ENCODE assay signal across 7 cellular contexts in the genomic region with DNA sequence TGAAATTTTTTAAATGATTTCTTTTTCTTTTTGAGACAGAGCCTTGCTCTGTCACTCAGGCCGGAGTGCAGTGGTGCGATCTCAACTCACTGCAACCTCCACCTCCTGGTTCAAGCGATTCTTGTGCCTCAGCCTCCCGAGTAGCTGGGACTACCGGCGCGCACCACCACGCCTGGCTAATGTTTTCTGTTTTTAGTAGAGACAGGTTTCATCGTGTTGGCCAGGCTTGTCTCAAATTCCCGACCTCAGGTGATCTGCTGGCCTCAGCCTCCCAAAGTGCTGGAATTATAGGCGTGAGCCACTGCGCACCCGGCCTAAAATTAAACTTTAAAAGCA. TPM values are rescaled to one million over a fixed set of nuclear protein-coding genes. Genes with fewer than 3 reads are reported as not detected.
DNase-seq lines count a peak whose midpoint lies in the region; ATAC-seq and TF ChIP-seq lines count a peak whose summit lies in the region.
"Not testable (repeated sequence)": the region's sequence is repeated elsewhere in the genome, so short reads cannot be mapped to it uniquely, and the experiment has no call there.

No MANE protein-coding gene starts in this region.

- H2BK120ac ChIP-seq in mesendoderm (ENCODE audit: low read depth, low read length): not testable (repeated sequence)

- H3K18ac ChIP-seq in mesendoderm (ENCODE audit: low read length): not testable (repeated sequence)

- H2BK15ac ChIP-seq in mesendoderm (replicated peaks; ENCODE audit: low read depth): not testable (repeated sequence)

- not testable (repeated sequence) for H3K23ac ChIP-seq in mesendoderm (ENCODE audit: low read length)

- peak overlapping the region; percentile 73 for H3K27ac Mint-ChIP-seq in activated CD8-positive, alpha-beta T cell treated with anti-CD3 and anti-CD28 coated beads, Interleukin-2, amount 10 ng/mL, durations not matched to agents 7 days and 5 days

- H3K9me3 ChIP-seq in OCI-LY1 (ENCODE audit: low read length): not testable (repeated sequence)

- peaks cover 65% of the 10 kb centered on the region for H3K4me1 Mint-ChIP-seq in activated CD8-positive, alpha-beta T cell treated with anti-CD3 and anti-CD28 coated beads, Interleukin-2, amount 10 ng/mL, durations not matched to agents 7 days and 5 days (ENCODE audit: low read depth)

- not testable (repeated sequence) for H2AK5ac ChIP-seq in mesendoderm (ENCODE audit: low read length)

- H3K9me2 ChIP-seq in OCI-LY1 (ENCODE audit: low read depth, low read length): not testable (repeated sequence)

- TF ChIP-seq CTCF in GM12865 (IDR thresholded peaks at IDR 0.05; ENCODE audit: insufficient read depth, low read depth, low read length, missing control alignments); OCI-LY1 (IDR thresholded peaks at IDR 0.05; ENCODE audit: low read length); cardiac fibroblast (IDR thresholded peaks at IDR 0.05; ENCODE audit: low read depth, low read length); foreskin fibroblast (IDR thresholded peaks at IDR 0.05; ENCODE audit: low read depth, low read length); retinal pigment epithelial cell (conservative IDR thresholded peaks at IDR 0.05; ENCODE audit: low read depth, low read length): not testable (repeated sequence)

- H3K4me2 ChIP-seq in OCI-LY1 (ENCODE audit: low read length): peak overlapping the region; percentile 84
- H3K4me2 ChIP-seq in mesendoderm (ENCODE audit: low read length): not testable (repeated sequence)

- POLR2A ChIA-PET in activated CD8-positive, alpha-beta T cell treated with anti-CD3 and anti-CD28 coated beads, Interleukin-2, amount 10 ng/mL, durations not matched to agents 7 days and 5 days (lab: Charles Lee): interaction anchor here (0.7 to 1.1 kb wide), 3 partner anchors 63 to 427 kb away, joined by 3 read pairs; a partner anchor contains a TSS

- H2BK5ac ChIP-seq in mesendoderm (ENCODE audit: low read length): not testable (repeated sequence)

- WGBS in mesendoderm (ENCODE audit: extremely low coverage, insufficient coverage, low lambda C conversion rate): no CpG with 5 or more reads among the region's 13 CpGs

- peaks cover 46% of the 10 kb centered on the region for H3K4me1 ChIP-seq in OCI-LY1 (ENCODE audit: insufficient read depth, low read length, severe bottlenecking)
- H3K4me1 ChIP-seq in mesendoderm (ENCODE audit: control insufficient read depth, low read depth, low read length): not testable (repeated sequence)

- not testable (repeated sequence) for H4K20me1 ChIP-seq in OCI-LY1 (ENCODE audit: insufficient read depth, low read length)

- H3K4ac ChIP-seq in mesendoderm (ENCODE audit: low read depth, low read length): not testable (repeated sequence)

- H3K9ac ChIP-seq in OCI-LY1 (ENCODE audit: low read length): peak overlapping the region; percentile 74; the same call in 1 of the 2 replicates
- H3K9ac ChIP-seq in mesendoderm (ENCODE audit: low read length): peak overlapping the region; percentile 41

- not testable (repeated sequence) for H4K8ac ChIP-seq in mesendoderm (ENCODE audit: low read depth, low read length)

- peaks cover 36% of the 10 kb centered on the region for H3K36me3 Mint-ChIP-seq in activated CD8-positive, alpha-beta T cell treated with anti-CD3 and anti-CD28 coated beads, Interleukin-2, amount 10 ng/mL, durations not matched to agents 7 days and 5 days (ENCODE audit: low read depth)

- CTCF ChIA-PET in activated CD8-positive, alpha-beta T cell treated with anti-CD3 and anti-CD28 coated beads, Interleukin-2, amount 10 ng/mL, durations not matched to agents 7 days and 5 days (lab: Charles Lee): interaction anchor here (0.8 to 1.3 kb wide), 2 partner anchors 14 to 106 kb away, joined by 3 to 5 read pairs; no protein-coding TSS in a partner anchor

- H3K79me2 ChIP-seq in OCI-LY1 (ENCODE audit: insufficient read depth, low read length) (peaks cover 34% of the 10 kb centered on the region), mesendoderm (ENCODE audit: control insufficient read depth, insufficient read depth, low read length) (peaks cover 23% of the 10 kb centered on the region)

- H4K5ac ChIP-seq in mesendoderm (ENCODE audit: low read length): not testable (repeated sequence)

- H3K79me1 ChIP-seq in mesendoderm (ENCODE audit: low read length): peaks cover 15% of the 10 kb centered on the region

- H3K4me3 Mint-ChIP-seq in activated CD8-positive, alpha-beta T cell treated with anti-CD3 and anti-CD28 coated beads, Interleukin-2, amount 10 ng/mL, durations not matched to agents 7 days and 5 days: peak overlapping the region; percentile 82

- H2AFZ ChIP-seq in OCI-LY1 (ENCODE audit: low read length): not testable (repeated sequence)

- not testable (repeated sequence) for H3K27me3 ChIP-seq in OCI-LY1 (ENCODE audit: insufficient read depth, low read length); mesendoderm (ENCODE audit: insufficient read depth, low read length, poor library complexity)

- H3K4me3 ChIP-seq in GM12865 (ENCODE audit: low read depth, low read length): peak overlapping the region; percentile 85
- H3K4me3 ChIP-seq in OCI-LY1 (ENCODE audit: low read depth, low read length, poor library complexity, severe bottlenecking): peak overlapping the region; percentile 83
- H3K4me3 ChIP-seq in cardiac fibroblast (replicated peaks in 1 of 2; ENCODE audit: low read depth in 2 of 2, low read length in 2 of 2): peak overlapping the region; percentile 3 to 95
- H3K4me3 ChIP-seq in foreskin fibroblast (ENCODE audit: low read depth in 1 of 2, low read length in 2 of 2): peak overlapping the region; percentile 84 to 92
- not testable (repeated sequence) for H3K4me3 ChIP-seq in mesendoderm (ENCODE audit: low read length)
- peak overlapping the region; percentile 83 for H3K4me3 ChIP-seq in retinal pigment epithelial cell (ENCODE audit: low read length)

- not testable (repeated sequence) for H3F3A ChIP-seq in OCI-LY1 (ENCODE audit: insufficient read depth, low read length)

- H3K27ac ChIP-seq in OCI-LY1 (ENCODE audit: low read depth, low read length, poor library complexity, severe bottlenecking); mesendoderm (ENCODE audit: low read depth, low read length): not testable (repeated sequence)

- not testable (repeated sequence) for ATAC-seq in activated CD8-positive, alpha-beta T cell treated with anti-CD3 and anti-CD28 coated beads, Interleukin-2, amount 10 ng/mL, durations not matched to agents 7 days and 5 days

- not testable (repeated sequence) for H3K9me3 Mint-ChIP-seq in activated CD8-positive, alpha-beta T cell treated with anti-CD3 and anti-CD28 coated beads, Interleukin-2, amount 10 ng/mL, durations not matched to agents 7 days and 5 days (ENCODE audit: insufficient read depth)

- H3K56ac ChIP-seq in mesendoderm (ENCODE audit: low read length): peak overlapping the region; percentile 10

- H3K27me3 Mint-ChIP-seq in activated CD8-positive, alpha-beta T cell treated with anti-CD3 and anti-CD28 coated beads, Interleukin-2, amount 10 ng/mL, durations not matched to agents 7 days and 5 days (ENCODE audit: low read depth): not testable (repeated sequence)

- peaks cover 17% of the 10 kb centered on the region; the same call in 1 of the 2 replicates for H3K36me3 ChIP-seq in OCI-LY1 (ENCODE audit: insufficient read depth, low read length)
- H3K36me3 ChIP-seq in mesendoderm (ENCODE audit: control insufficient read depth, insufficient read depth, low read length): not testable (repeated sequence)

- not testable (repeated sequence) for DNase-seq in GM12865 (ENCODE audit: low read depth); activated CD8-positive, alpha-beta T cell treated with anti-CD3 and anti-CD28 coated beads, Interleukin-2, amount 10 ng/mL, durations not matched to agents 7 days and 5 days; cardiac fibroblast (ENCODE audit: low read depth in 2 of 2); foreskin fibroblast; mesendoderm; retinal pigment epithelial cell (ENCODE audit: low read depth)

RNA-seq across cellular contexts. Expression of a gene that starts 1.4 kb away (rescaled TPM):
- total RNA-seq in activated CD8-positive, alpha-beta T cell treated with anti-CD3 and anti-CD28 coated beads, Interleukin-2, amount 10 ng/mL, durations not matched to agents 7 days and 5 days: 10 to 100 TPM; 25.4 to 31.6 TPM
- polyA plus RNA-seq in mesendoderm (2013, experiment 1 of 2): 14.3 TPM
- polyA plus RNA-seq in mesendoderm (2013, experiment 2 of 2): 13.2 TPM
